In genomic region chr5:157596449-157596848, GRCh38 we compare ENCODE assay signal across 8 cellular contexts. TPM values are rescaled to one million over a fixed set of nuclear protein-coding genes. Genes with fewer than 3 reads are reported as not detected.
DNase-seq lines count a peak whose midpoint lies in the region; ATAC-seq and TF ChIP-seq lines count a peak whose summit lies in the region.

No MANE protein-coding gene starts in this region.

- no peak overlapping the region for H3K4me3 Mint-ChIP-seq in activated CD8-positive, alpha-beta T cell treated with anti-CD3 and anti-CD28 coated beads for 36 hours

- DNase-seq in activated CD8-positive, alpha-beta T cell treated with anti-CD3 and anti-CD28 coated beads for 36 hours: peak; percentile 79
- DNase-seq in tibial nerve (ENCODE audit: low spot score in 2 of 2) (no peak), NCI-H345 (lab: John Stamatoyannopoulos, UW) (no peak), midbrain (lab: John Stamatoyannopoulos, UW) (no peak), posterior cingulate gyrus (no peak)

- ATAC-seq in GM19328 (IDR thresholded peaks at IDR 0.05; ENCODE audit: unreplicated experiment) (peak; percentile 78), HG03159 (IDR thresholded peaks at IDR 0.05; ENCODE audit: unreplicated experiment) (peak; percentile 72)
- peak; percentile 69 for ATAC-seq in activated CD8-positive, alpha-beta T cell treated with anti-CD3 and anti-CD28 coated beads for 36 hours

- intact Hi-C loops in activated CD8-positive, alpha-beta T cell treated with anti-CD3 and anti-CD28 coated beads for 36 hours (cut with micrococcal nuclease): no loop called here
- intact Hi-C loops in posterior cingulate gyrus (cut with DNase I): no loop called here

- peaks cover 6% of the 10 kb centered on the region for H3K27me3 Mint-ChIP-seq in activated CD8-positive, alpha-beta T cell treated with anti-CD3 and anti-CD28 coated beads for 36 hours

- no peaks in the 10 kb centered on the region for H3K36me3 ChIP-seq in BLaER1
- H3K36me3 ChIP-seq in tibial nerve: no peaks in the 10 kb centered on the region

- H3K9me3 ChIP-seq in BLaER1: no peaks in the 10 kb centered on the region
- no peaks in the 10 kb centered on the region for H3K9me3 ChIP-seq in tibial nerve

- no peaks in the 10 kb centered on the region for H4K20me1 ChIP-seq in BLaER1

- H3K9ac ChIP-seq in BLaER1: no peak overlapping the region

- H3K4me3 ChIP-seq in BLaER1: no peak overlapping the region
- H3K4me3 ChIP-seq in tibial nerve: no peak overlapping the region

- POLR2A ChIA-PET in activated CD8-positive, alpha-beta T cell treated with anti-CD3 and anti-CD28 coated beads for 36 hours (lab: Charles Lee): interaction anchor here (0.7 to 1.8 kb wide), 5 partner anchors 11 to 52 kb away, joined by 3 to 7 read pairs (median 5); no protein-coding TSS in a partner anchor

- peaks cover 5% of the 10 kb centered on the region for H3K36me3 Mint-ChIP-seq in activated CD8-positive, alpha-beta T cell treated with anti-CD3 and anti-CD28 coated beads for 36 hours (ENCODE audit: low read depth)

- TF ChIP-seq POLR2A in tibial nerve (IDR thresholded peaks at IDR 0.05): no peak

- H3K4me1 ChIP-seq in BLaER1: peaks cover 77% of the 10 kb centered on the region
- peaks cover 0 to 23% (median 12%) of the 10 kb centered on the region in 4 donors for H3K4me1 ChIP-seq in tibial nerve

- CTCF ChIA-PET in activated CD8-positive, alpha-beta T cell treated with anti-CD3 and anti-CD28 coated beads for 36 hours (lab: Charles Lee): interaction anchor here (1.1 to 1.8 kb wide), 7 partner anchors 9 to 147 kb away, joined by 3 to 12 read pairs (median 4); partner anchors contain the start of gene LSM11

- H3K4me1 Mint-ChIP-seq in activated CD8-positive, alpha-beta T cell treated with anti-CD3 and anti-CD28 coated beads for 36 hours (ENCODE audit: low read depth): peaks cover 85% of the 10 kb centered on the region

- 80 to 84% methylated on average over 5 of the region's 5 CpGs for WGBS in tibial nerve, 2 donors

- H3K27me3 ChIP-seq in BLaER1 (no peaks in the 10 kb centered on the region), tibial nerve (no peaks in the 10 kb centered on the region)

- no peak for TF ChIP-seq EP300 in tibial nerve (IDR thresholded peaks at IDR 0.05)

- H3K27ac ChIP-seq in BLaER1 (peak overlapping the region; percentile 39), tibial nerve (no peak overlapping the region)

- H3K27ac Mint-ChIP-seq in activated CD8-positive, alpha-beta T cell treated with anti-CD3 and anti-CD28 coated beads for 36 hours: peak overlapping the region; percentile 74

- no peak for TF ChIP-seq CTCF in activated CD8-positive, alpha-beta T cell treated with anti-CD3 and anti-CD28 coated beads for 36 hours (IDR thresholded peaks at IDR 0.05)
- no peak for TF ChIP-seq CTCF in tibial nerve (IDR thresholded peaks at IDR 0.05)

- H3K4me2 ChIP-seq in BLaER1: peak overlapping the region; percentile 87

- H3K9me3 Mint-ChIP-seq in activated CD8-positive, alpha-beta T cell treated with anti-CD3 and anti-CD28 coated beads for 36 hours: peaks cover 15% of the 10 kb centered on the region

RNA-seq across cellular contexts. Expression of gene ADAM19, which starts 20.9 kb away (rescaled TPM):
- 10 to 100 TPM; 12.3 to 12.9 TPM for total RNA-seq in activated CD8-positive, alpha-beta T cell treated with anti-CD3 and anti-CD28 coated beads for 36 hours
- total RNA-seq in tibial nerve: 10 to 100 TPM in 2 of 4 donors, 1 to 10 TPM in 2; 7.2 to 13.2 (median 9.5) TPM

RNA-seq across cellular contexts. Expression of gene SOX30, which starts 55.8 kb away (rescaled TPM):
- under 1 TPM; 0.11 to 0.16 TPM for total RNA-seq in activated CD8-positive, alpha-beta T cell treated with anti-CD3 and anti-CD28 coated beads for 36 hours
- total RNA-seq in tibial nerve: under 1 TPM in 1 of 4 donors, not detected in 3; 0.20 TPM
